17 cellular contexts compared by ENCODE assay signal in genomic region chr9:121348321-121348720, GRCh38.
"Had no signal": no experiment of that assay in that cellular context is flagged by ENCODE, and none has a peak within 500 bp of the region (broad histone marks: within the 10 kb centered on the region; RNA-seq: fewer than 3 reads in every experiment).

No MANE protein-coding gene starts in this region.

- H3K27ac ChIP-seq: colonic mucosa, prostate gland, SJCRH30 had no signal

- H3K27me3 ChIP-seq: colonic mucosa, SJCRH30, tibial nerve had no signal

- ATAC-seq: sciatic nerve; stimulated activated naive CD8-positive, alpha-beta T cell treated with anti-CD3 and anti-CD28 coated beads, Interleukin-15, amount 100 ng/mL, for 72 hours had no signal

- H3K9me3 Mint-ChIP-seq: activated CD4-positive, alpha-beta memory T cell treated with anti-CD3 and anti-CD28 coated beads for 36 hours; nephron; stimulated activated naive CD8-positive, alpha-beta T cell treated with anti-CD3 and anti-CD28 coated beads, Interleukin-15, amount 100 ng/mL, for 72 hours had no signal

- H3K4me3 ChIP-seq: colonic mucosa, lung, prostate gland, SJCRH30, tibial nerve had no signal

- H3K4me3 Mint-ChIP-seq: activated CD4-positive, alpha-beta memory T cell treated with anti-CD3 and anti-CD28 coated beads for 36 hours; nephron; stimulated activated naive CD8-positive, alpha-beta T cell treated with anti-CD3 and anti-CD28 coated beads, Interleukin-15, amount 100 ng/mL, for 72 hours had no signal

- H3K36me3 ChIP-seq: colonic mucosa, SJCRH30 had no signal

- H3K27ac Mint-ChIP-seq: activated CD4-positive, alpha-beta memory T cell treated with anti-CD3 and anti-CD28 coated beads for 36 hours; stimulated activated naive CD8-positive, alpha-beta T cell treated with anti-CD3 and anti-CD28 coated beads, Interleukin-15, amount 100 ng/mL, for 72 hours had no signal

- H3K9me3 ChIP-seq: colonic mucosa, prostate gland, SJCRH30, tibial nerve had no signal

- DNase-seq: activated CD4-positive, alpha-beta memory T cell treated with anti-CD3 and anti-CD28 coated beads for 36 hours; activated CD4-positive, alpha-beta T cell treated with anti-CD3 and anti-CD28 coated beads for 1 hour; activated CD8-positive, alpha-beta memory T cell treated with anti-CD3 and anti-CD28 coated beads, Interleukin-2, amount 50 U/mL, for 4 hours; activated naive CD4-positive, alpha-beta T cell; colonic mucosa; effector memory CD4-positive, alpha-beta T cell; left cardiac atrium; stimulated activated CD4-positive, alpha-beta T cell treated with anti-CD3 and anti-CD28 coated beads, Interleukin-15, amount 100 ng/mL, for 24 hours; stimulated activated CD4-positive, alpha-beta T cell treated with anti-CD3 and anti-CD28 coated beads, Interleukin-4, amount 100 ng/mL, for 24 hours; stimulated activated naive CD8-positive, alpha-beta T cell treated with anti-CD3 and anti-CD28 coated beads, Interleukin-15, amount 100 ng/mL, for 72 hours; T-helper 9 cell had no signal

- H3K27me3 Mint-ChIP-seq: activated CD4-positive, alpha-beta memory T cell treated with anti-CD3 and anti-CD28 coated beads for 36 hours; stimulated activated naive CD8-positive, alpha-beta T cell treated with anti-CD3 and anti-CD28 coated beads, Interleukin-15, amount 100 ng/mL, for 72 hours had no signal
